Comparison of ENCODE assay signal across 1 cellular context in the genomic region with DNA sequence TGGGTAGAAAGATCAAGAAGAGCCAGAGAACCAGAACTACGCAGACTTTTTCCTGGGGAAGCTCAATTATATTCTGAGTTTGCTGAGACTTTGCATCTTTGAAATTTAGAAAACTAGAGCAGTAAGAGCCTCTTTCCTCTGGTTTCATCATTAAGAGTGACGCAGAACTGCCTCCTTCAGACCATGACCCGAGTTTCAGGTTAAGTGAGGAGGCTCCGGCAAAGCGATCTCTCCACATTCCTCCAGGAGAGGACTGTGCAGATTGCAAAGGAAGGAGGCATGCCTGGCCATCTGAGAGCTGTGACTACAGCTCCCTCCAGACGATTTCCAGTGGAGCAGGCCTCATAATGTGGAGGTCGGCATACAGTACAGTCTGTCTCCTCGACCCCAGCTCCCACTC.
TF ChIP-seq lines count a peak whose summit lies in the region.

No MANE protein-coding gene starts in this region.

TF ChIP-seq in K562, 482 proteins besides CTCF, POLR2A, EP300 and RAD21:
- TF ChIP-seq HNRNPK (IDR thresholded peaks at IDR 0.05; ENCODE audit: low read depth, low read length, poor library complexity, severe bottlenecking) = no peak
- TF ChIP-seq YBX1 (IDR thresholded peaks at IDR 0.05) = no peak
- TF ChIP-seq ATF4 (CRISPR knock-in tag; IDR thresholded peaks at IDR 0.05) = 0 out of 2 replicates have a peak, but pooled peaks have one; percentile 45
- TF ChIP-seq CEBPG (CRISPR knock-in tag; IDR thresholded peaks at IDR 0.05) = no peak
- peak; percentile 43 to 72; a peak in 3 of 4 replicates for TF ChIP-seq CEBPG (tag; conservative IDR thresholded peaks at IDR 0.05 in 1 of 2, IDR thresholded peaks at IDR 0.05 in 1 of 2)
- TF ChIP-seq ILK (tag; IDR thresholded peaks at IDR 0.05; ENCODE audit: borderline replicate concordance, low read depth) = no peak
- peak in 1 of 2 experiments; percentile 13; a peak in 1 of 4 replicates for TF ChIP-seq TRIM24 (IDR thresholded peaks at IDR 0.05)
- TF ChIP-seq NR2C2 (CRISPR knock-in tag; IDR thresholded peaks at IDR 0.05) = no peak
- peak; percentile 53; the same call in 1 of the 2 replicates for TF ChIP-seq NR2C2 (tag; IDR thresholded peaks at IDR 0.05)
- TF ChIP-seq ZNF584 (CRISPR knock-in tag; IDR thresholded peaks at IDR 0.05; ENCODE audit: low read depth) = 0 out of 2 replicates have a peak, but pooled peaks have one; percentile 32
